Comparison of ENCODE assay signal across 8 cellular contexts in the genomic region with DNA sequence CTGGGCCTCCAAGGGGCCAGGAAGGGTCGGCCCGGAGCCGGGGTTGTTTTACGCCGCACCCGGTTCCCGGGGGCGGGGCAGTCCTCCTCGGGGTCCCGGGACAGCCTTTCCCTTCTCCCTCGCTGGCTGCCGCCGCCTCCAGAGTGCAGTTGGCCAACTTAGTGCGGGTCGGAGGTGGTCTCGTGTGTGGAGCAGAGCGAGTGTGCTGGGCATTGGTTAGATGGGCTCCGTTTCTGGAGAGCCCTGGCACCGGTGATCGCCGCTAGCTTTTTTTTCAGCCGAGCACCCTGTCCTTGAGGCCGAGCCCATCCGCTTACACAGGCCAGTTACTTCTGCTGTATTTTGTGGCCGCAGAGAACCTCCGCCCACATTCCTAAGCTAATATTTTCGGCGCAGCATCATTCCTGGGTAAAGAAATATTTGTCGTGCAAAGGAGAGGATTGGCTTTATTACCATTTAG. TPM values are rescaled to one million over a fixed set of nuclear protein-coding genes. Genes with fewer than 3 reads are reported as not detected.
A peak's percentile ranks its signal among the peaks of the same experiment; 100 is the strongest.
DNase-seq lines count a peak whose midpoint lies in the region; ATAC-seq and TF ChIP-seq lines count a peak whose summit lies in the region.

No MANE protein-coding gene starts in this region.

- peak overlapping the region; percentile 78 for H3K4me3 Mint-ChIP-seq in activated B cell treated with CpG ODN at 0.5 μM for 24 hours

- H3K27ac ChIP-seq in IMR-90 (ENCODE audit: insufficient read depth, low read length) = peak overlapping the region; percentile 100
- peak overlapping the region; percentile 86 for H3K27ac ChIP-seq in neuronal stem cell (replicated peaks; ENCODE audit: low read length)

- H3K4me3 ChIP-seq in IMR-90 (ENCODE audit: insufficient read depth, low read depth, low read length) (peak overlapping the region; percentile 78), fibroblast of the aortic adventitia (ENCODE audit: low read depth, low read length) (peak overlapping the region; percentile 86), neuronal stem cell (ENCODE audit: low read length in 2 of 2) (peak overlapping the region; percentile 99)

- H3K36me3 Mint-ChIP-seq in activated B cell treated with CpG ODN at 0.5 μM for 24 hours (ENCODE audit: low read depth) = peaks cover 2% of the 10 kb centered on the region

- intact Hi-C loops in IMR-90 (cut with micrococcal nuclease) = loop anchor here (2.0 kb wide), 1 partner anchor 38 kb away; the partner anchor contains the start of gene RPLP1
- intact Hi-C loops in activated B cell treated with CpG ODN at 0.5 μM for 24 hours (cut with micrococcal nuclease) = loop anchor here (1.0 to 5.0 kb wide), 5 partner anchors 20 to 252 kb away; partner anchors contain the start of genes GLCE and RPLP1

- H2AK5ac ChIP-seq in IMR-90 (ENCODE audit: low read depth, low read length) (peak overlapping the region; percentile 93), neuronal stem cell (ENCODE audit: low read depth, low read length) (peak overlapping the region; percentile 49)

- H2BK12ac ChIP-seq in neuronal stem cell (ENCODE audit: low read length) = no peak overlapping the region

- H3K27me3 ChIP-seq in IMR-90 (ENCODE audit: control insufficient read depth, insufficient read depth, low read length) = no peaks in the 10 kb centered on the region
- no peaks in the 10 kb centered on the region for H3K27me3 ChIP-seq in neuronal stem cell (ENCODE audit: control insufficient read depth in 3 of 3, insufficient read depth in 3 of 3, low read depth in 1 of 3, low read length in 3 of 3)

- CTCF ChIA-PET in IMR-90 (lab: Yijun Ruan, JAX) = no interaction called here
- CTCF ChIA-PET in activated B cell treated with CpG ODN at 0.5 μM for 24 hours (lab: Charles Lee) = no interaction called here

- peak; percentile 58; the same call in 1 of the 2 replicates for TF ChIP-seq POLR2A in IMR-90 (IDR thresholded peaks at IDR 0.05; ENCODE audit: low read depth, low read length)

- H3K27me3 Mint-ChIP-seq in activated B cell treated with CpG ODN at 0.5 μM for 24 hours = peaks cover 4% of the 10 kb centered on the region

- H3K56ac ChIP-seq in IMR-90 (ENCODE audit: extremely low read depth, insufficient read depth, low read length) = peak overlapping the region; percentile 97

- peak overlapping the region; percentile 84 for H3K4me2 ChIP-seq in IMR-90 (ENCODE audit: low read depth, low read length)
- H3K4me2 ChIP-seq in neuronal stem cell (ENCODE audit: insufficient read depth, low read length, poor library complexity, severe bottlenecking) = peak overlapping the region; percentile 67

- peak overlapping the region; percentile 94 for H3K18ac ChIP-seq in IMR-90 (ENCODE audit: low read depth, low read length)
- H3K18ac ChIP-seq in neuronal stem cell (ENCODE audit: low read length) = peak overlapping the region; percentile 98

- in situ Hi-C loops in IMR-90 (cut with MboI; ENCODE audit: low sequenced_read_pairs) = no loop called here

- H3K23ac ChIP-seq in IMR-90 (ENCODE audit: low read depth, low read length) (peak overlapping the region; percentile 99), neuronal stem cell (ENCODE audit: low read depth, low read length, poor library complexity) (peak overlapping the region; percentile 95)

- peaks cover 32% of the 10 kb centered on the region for H4K20me1 ChIP-seq in IMR-90 (ENCODE audit: insufficient read depth, low read length)

- POLR2A ChIA-PET in IMR-90 (lab: Charles Lee; ENCODE audit: unreplicated experiment) = interaction anchor here (0.6 to 1.4 kb wide), 4 partner anchors 38 to 253 kb away, joined by 3 to 5 read pairs (median 4); partner anchors contain the start of gene RPLP1
- POLR2A ChIA-PET in activated B cell treated with CpG ODN at 0.5 μM for 24 hours (lab: Charles Lee) = interaction anchor here (1.6 to 4.8 kb wide), 2 partner anchors 38 to 48 kb away, joined by 9 to 43 read pairs; partner anchors contain the start of gene RPLP1

- H3K4me1 ChIP-seq in IMR-90 (ENCODE audit: control insufficient read depth, insufficient read depth, low read length) = peaks cover 20% of the 10 kb centered on the region
- H3K4me1 ChIP-seq in neuronal stem cell (ENCODE audit: control insufficient read depth in 2 of 2, insufficient read depth in 1 of 2, low read depth in 1 of 2, low read length in 2 of 2) = peaks cover 0 to 2% of the 10 kb centered on the region in 2 donors

- no TSS peak for BruUV-seq in IMR-90 (replicated peaks; lab: Mats Ljungman, UMichigan)

- dilution Hi-C loops in IMR-90 (cut with HindIII; ENCODE audit: low sequenced_read_pairs, unreplicated experiment) = no loop called here

- H4K5ac ChIP-seq in IMR-90 (ENCODE audit: low read depth, low read length) = peak overlapping the region; percentile 86

- H3K9ac ChIP-seq in IMR-90 (ENCODE audit: low read depth, low read length) (peak overlapping the region; percentile 99), neuronal stem cell (ENCODE audit: low read depth, low read length, poor library complexity) (peak overlapping the region; percentile 97)

- no peaks in the 10 kb centered on the region for H3K36me3 ChIP-seq in IMR-90 (ENCODE audit: control insufficient read depth, insufficient read depth, low read length)
- peaks cover 8 to 37% of the 10 kb centered on the region in 2 donors for H3K36me3 ChIP-seq in neuronal stem cell (replicated peaks in 1 of 2; ENCODE audit: control insufficient read depth in 2 of 2, insufficient read depth in 2 of 2, low read length in 2 of 2)

- peaks cover 11% of the 10 kb centered on the region for H3K4me1 Mint-ChIP-seq in activated B cell treated with CpG ODN at 0.5 μM for 24 hours

- H2BK15ac ChIP-seq in IMR-90 (ENCODE audit: low read depth, low read length) (peak overlapping the region; percentile 92; the same call in 1 of the 3 replicates), neuronal stem cell (ENCODE audit: low read length) (no peak overlapping the region)

- peak overlapping the region; percentile 97 for H4K91ac ChIP-seq in IMR-90 (ENCODE audit: insufficient read depth, low read depth, low read length)
- peak overlapping the region; percentile 92 for H4K91ac ChIP-seq in neuronal stem cell (ENCODE audit: low read depth, low read length, poor library complexity)

- peak overlapping the region; percentile 85 for H2AK9ac ChIP-seq in IMR-90 (replicated peaks; ENCODE audit: low read depth, low read length, poor library complexity)

- no peaks in the 10 kb centered on the region for H3K9me3 ChIP-seq in IMR-90 (ENCODE audit: control insufficient read depth, insufficient read depth, low read length)
- H3K9me3 ChIP-seq in neuronal stem cell (replicated peaks in 1 of 2; ENCODE audit: control insufficient read depth in 2 of 2, insufficient read depth in 1 of 2, low read depth in 1 of 2, low read length in 2 of 2) = no peaks in the 10 kb centered on the region

- peak overlapping the region; percentile 94 for H2BK120ac ChIP-seq in IMR-90 (ENCODE audit: low read depth, low read length)
- no peak overlapping the region for H2BK120ac ChIP-seq in neuronal stem cell (ENCODE audit: low read depth, low read length)

- peak; percentile 26 for ATAC-seq in GM21737 (IDR thresholded peaks at IDR 0.05; ENCODE audit: unreplicated experiment)
- peak; percentile 75 for ATAC-seq in IMR-90 (ENCODE audit: low read depth)
- ATAC-seq in activated B cell treated with CpG ODN at 0.5 μM for 24 hours (ENCODE audit: low read depth) = no peak

- H3K27ac Mint-ChIP-seq in activated B cell treated with CpG ODN at 0.5 μM for 24 hours = no peak overlapping the region

- H2AFZ ChIP-seq in IMR-90 (replicated peaks; ENCODE audit: low read length, poor library complexity) (peak overlapping the region; percentile 94), neuronal stem cell (ENCODE audit: low read length) (peak overlapping the region; percentile 98)

- no peaks in the 10 kb centered on the region for H3K9me3 Mint-ChIP-seq in activated B cell treated with CpG ODN at 0.5 μM for 24 hours

- H3K9me1 ChIP-seq in IMR-90 (ENCODE audit: insufficient read depth, low read length) = peaks cover 15% of the 10 kb centered on the region

- peak overlapping the region; percentile 97 for H2BK5ac ChIP-seq in IMR-90 (ENCODE audit: low read depth, low read length, poor library complexity, severe bottlenecking)
- peak overlapping the region; percentile 99 for H2BK5ac ChIP-seq in neuronal stem cell (ENCODE audit: low read length)

- no peak for TF ChIP-seq CTCF in IMR-90 (conservative IDR thresholded peaks at IDR 0.05; ENCODE audit: low read depth, low read length)
- no peak for TF ChIP-seq CTCF in activated B cell treated with CpG ODN at 0.5 μM for 24 hours (IDR thresholded peaks at IDR 0.05)
- TF ChIP-seq CTCF in fibroblast of the aortic adventitia (IDR thresholded peaks at IDR 0.05; ENCODE audit: insufficient read depth, low read length) = no peak

- peak; percentile 17; the same call in 1 of the 2 replicates for TF ChIP-seq RAD21 in IMR-90 (IDR thresholded peaks at IDR 0.05; ENCODE audit: low read length)

- no CpG with 5 or more reads among the region's 29 CpGs for WGBS in IMR-90 (ENCODE audit: extremely low coverage in 2 of 2, insufficient read length in 1 of 2), 2 experiments
- no CpG with 5 or more reads among the region's 29 CpGs for WGBS in neuronal stem cell (ENCODE audit: extremely low coverage in 2 of 2, insufficient read length in 2 of 2, insufficient replicate concordance in 1 of 2), 2 donors

- peak; percentile 56 for DNase-seq in NCI-H82 (lab: John Stamatoyannopoulos, UW)
- DNase-seq in NCI-H82 treated with DMSO at 0.1 percent for 48 hours (lab: John Stamatoyannopoulos, UW; ENCODE audit: unreplicated experiment) = no peak
- DNase-seq in IMR-90 = peak; percentile 89
- no peak for DNase-seq in activated B cell treated with CpG ODN at 0.5 μM for 24 hours
- DNase-seq in fibroblast of the aortic adventitia (ENCODE audit: low read depth) = peak; percentile 92
- peak; percentile 24 for DNase-seq in neuronal stem cell (ENCODE audit: low spot score)
- DNase-seq in activated gamma-delta T cell (lab: John Stamatoyannopoulos, UW) = no peak

- H3K14ac ChIP-seq in IMR-90 (replicated peaks; ENCODE audit: low read depth, low read length) (peak overlapping the region; percentile 99), neuronal stem cell (ENCODE audit: low read length) (peak overlapping the region; percentile 95)

- peak overlapping the region; percentile 88 to 94 for H4K8ac ChIP-seq in IMR-90 (ENCODE audit: low read depth in 2 of 2, low read length in 2 of 2)
- no peak overlapping the region for H4K8ac ChIP-seq in neuronal stem cell (ENCODE audit: low read depth, low read length)

- H3K4ac ChIP-seq in IMR-90 (ENCODE audit: low read depth, low read length) (peak overlapping the region; percentile 99), neuronal stem cell (ENCODE audit: low read length) (no peak overlapping the region)

- peak overlapping the region; percentile 66; the same call in 1 of the 2 replicates for H2BK20ac ChIP-seq in IMR-90 (ENCODE audit: low read depth, low read length)

- H3K79me1 ChIP-seq in IMR-90 (ENCODE audit: low read depth in 1 of 2, low read length in 2 of 2) (peaks cover 38 to 60% of the 10 kb centered on the region in 2 experiments), neuronal stem cell (ENCODE audit: low read depth, low read length) (peaks cover 1% of the 10 kb centered on the region)

RNA-seq across cellular contexts. Expression of gene KIF23, which starts 0.6 kb away (rescaled TPM):
- 56.1 and 70.5 TPM in 2 replicates for total RNA-seq in IMR-90 (2012; rRNA removed)
- polyA plus RNA-seq in IMR-90 (2012; rRNA removed) = 34.1 and 37.7 TPM in 2 replicates
- 5.0 and 16.1 TPM in 2 replicates for polyA plus RNA-seq in IMR-90 (2012; cell fraction: cytosol; rRNA removed)
- polyA plus RNA-seq in IMR-90 (2012; cell fraction: nucleus; rRNA removed; ENCODE audit: low replicate concordance) = 8.1 and 50.9 TPM in 2 replicates
- 1.0 and 1.5 TPM in 2 replicates for total RNA-seq in activated B cell treated with CpG ODN at 0.5 μM for 24 hours
- total RNA-seq in fibroblast of the aortic adventitia (ENCODE audit: low replicate concordance) = 4.0 and 48.6 TPM in 2 replicates
- polyA plus RNA-seq in neuronal stem cell (2013, experiment 1 of 2) = 46.3 TPM
- polyA plus RNA-seq in neuronal stem cell (2013, experiment 2 of 2) = 44.5 TPM

RNA-seq across cellular contexts. Expression of gene RPLP1, which starts 37.9 kb away (rescaled TPM):
- total RNA-seq in IMR-90 (2012; rRNA removed) = 97.0 and 132 TPM in 2 replicates
- polyA plus RNA-seq in IMR-90 (2012; rRNA removed) = 1,440 and 1,469 TPM in 2 replicates
- 865 and 2,195 TPM in 2 replicates for polyA plus RNA-seq in IMR-90 (2012; cell fraction: cytosol; rRNA removed)
- polyA plus RNA-seq in IMR-90 (2012; cell fraction: nucleus; rRNA removed; ENCODE audit: low replicate concordance) = 449 and 618 TPM in 2 replicates
- 3,035 and 3,437 TPM in 2 replicates for total RNA-seq in activated B cell treated with CpG ODN at 0.5 μM for 24 hours
- 223 and 245 TPM in 2 replicates for total RNA-seq in fibroblast of the aortic adventitia (ENCODE audit: low replicate concordance)
- polyA plus RNA-seq in neuronal stem cell (2013, experiment 1 of 2) = 3,764 TPM
- polyA plus RNA-seq in neuronal stem cell (2013, experiment 2 of 2) = 3,897 TPM

Comparison
In these comparisons a context has a peak if more than half of its experiments do, and no peak if none do; other contexts are left out.
1. DNase-seq: peak in NCI-H82 (single experiment), IMR-90 (single experiment), fibroblast of the aortic adventitia (single experiment) and neuronal stem cell (single experiment); none in NCI-H82 treated with DMSO at 0.1 percent for 48 hours (single experiment), activated B cell treated with CpG ODN at 0.5 μM for 24 hours (single experiment) and activated gamma-delta T cell (single experiment).
2. RNA of gene RPLP1, which starts 37.9 kb away (total RNA-seq): 3,035 to 3,437 TPM in activated B cell treated with CpG ODN at 0.5 μM for 24 hours; 223 to 245 TPM in fibroblast of the aortic adventitia and 97.0 to 132 TPM in IMR-90; every median in the first group is over 10 times any median in the second.
3. Peak in every context shown above with its lines, with median percentiles within 50 percentile points of each other: H3K4me3 ChIP-seq.